Comparison of ENCODE assay signal across 10 cellular contexts in genomic region chr11:124174001-124174400, GRCh38. TPM values are rescaled to one million over a fixed set of nuclear protein-coding genes. Genes with fewer than 3 reads are reported as not detected.
DNase-seq lines count a peak whose midpoint lies in the region; ATAC-seq and TF ChIP-seq lines count a peak whose summit lies in the region.
"Had no signal": no experiment of that assay in that cellular context is flagged by ENCODE, and none has a peak within 500 bp of the region (broad histone marks: within the 10 kb centered on the region; RNA-seq: fewer than 3 reads in every experiment).

No MANE protein-coding gene starts in this region.

- no peak for TF ChIP-seq POLR2A in erythroblast (IDR thresholded peaks at IDR 0.05; ENCODE audit: low read length)

- no peaks in the 10 kb centered on the region for H3K4me1 ChIP-seq in right atrium auricular region
- H3K4me1 ChIP-seq: HAP-1 had no signal

- H3K27me3 ChIP-seq in H7 (ENCODE audit: control insufficient read depth, insufficient read depth, low read length): peaks cover 16% of the 10 kb centered on the region
- H3K27me3 ChIP-seq in right atrium auricular region: no peaks in the 10 kb centered on the region

- no peaks in the 10 kb centered on the region for H3K36me3 ChIP-seq in H7 (replicated peaks; ENCODE audit: control insufficient read depth, insufficient read depth, low read length)
- H3K36me3 ChIP-seq in right atrium auricular region: no peaks in the 10 kb centered on the region
- H3K36me3 ChIP-seq: HAP-1 had no signal

- ATAC-seq in GM19463 (IDR thresholded peaks at IDR 0.05; ENCODE audit: unreplicated experiment): no peak
- ATAC-seq: natural killer cell had no signal

- H3K9me3 ChIP-seq in right atrium auricular region: no peaks in the 10 kb centered on the region
- H3K9me3 ChIP-seq: HAP-1 had no signal

- peak; percentile 58 for DNase-seq in H7
- peak; percentile 42 for DNase-seq in NCI-H345 treated with DMSO at 0.1 percent for 48 hours (lab: John Stamatoyannopoulos, UW; ENCODE audit: unreplicated experiment)
- peak; percentile 67 to 80 for DNase-seq in erythroblast (lab: John Stamatoyannopoulos, UW)
- peak; percentile 69 for DNase-seq in pulmonary artery endothelial cell (ENCODE audit: low read depth, low spot score)
- no peak for DNase-seq in activated T-cell treated with anti-CD3 and anti-CD28 coated beads, Interleukin-2, amount 50 U/mL, for 1 hour
- no peak for DNase-seq in right atrium auricular region (ENCODE audit: low spot score)
- DNase-seq in cerebellum (ENCODE audit: low spot score): no peak
- DNase-seq: natural killer cell had no signal

- no peak for TF ChIP-seq CTCF in right atrium auricular region (IDR thresholded peaks at IDR 0.05)

- H3K27ac ChIP-seq in right atrium auricular region: no peak overlapping the region

- H3K4me3 ChIP-seq in H7 (ENCODE audit: insufficient read depth, low read depth, low read length): no peak overlapping the region
- H3K4me3 ChIP-seq in right atrium auricular region: no peak overlapping the region
- H3K4me3 ChIP-seq: HAP-1 had no signal

RNA-seq across cellular contexts. Expression of gene OR10D3, which starts 9.1 kb away (rescaled TPM):
- total RNA-seq in H7 (2014; rRNA removed; shearing (Covaris generic)): not detected in 2 replicates
- total RNA-seq in pulmonary artery endothelial cell (not detected in 2 replicates), right atrium auricular region (not detected), cerebellum (not detected)
- total RNA-seq: natural killer cell had no signal

RNA-seq across cellular contexts. Expression of gene VWA5A, which starts 58.8 kb away (rescaled TPM):
- total RNA-seq in H7 (2014; rRNA removed; shearing (Covaris generic)): 15.1 and 17.8 TPM in 2 replicates
- 11.5 and 14.7 TPM in 2 replicates for total RNA-seq in pulmonary artery endothelial cell
- 1 to 10 TPM; 2.6 to 6.9 TPM for total RNA-seq in right atrium auricular region
- total RNA-seq in cerebellum: 13.9 TPM

Comparison
In these comparisons a context has a peak if more than half of its experiments do, and no peak if none do; other contexts are left out.
1. DNase-seq: peak in H7 (single experiment), NCI-H345 treated with DMSO at 0.1 percent for 48 hours (single experiment), erythroblast (2 of 2) and pulmonary artery endothelial cell (single experiment); none in activated T-cell treated with anti-CD3 and anti-CD28 coated beads, Interleukin-2, amount 50 U/mL, for 1 hour (single experiment), right atrium auricular region (single experiment) and cerebellum (single experiment).